ENCODE assay signal across 18 cellular contexts in genomic region chr1:8562222-8562621, GRCh38.
"Had no signal": no experiment of that assay in that cellular context is flagged by ENCODE, and none has a peak within 500 bp of the region (broad histone marks: within the 10 kb centered on the region; RNA-seq: fewer than 3 reads in every experiment).

No MANE protein-coding gene starts in this region.

- FAIRE-seq: endometrium, TTC549 had no signal

- H3K27ac ChIP-seq: brain microvascular endothelial cell, lower lobe of right lung, suprapubic skin had no signal

- ATAC-seq: activated CD8-positive, alpha-beta memory T cell treated with anti-CD3 and anti-CD28 coated beads, Interleukin-2, amount 10 ng/mL, durations not matched to agents 7 days and 5 days; esophagus mucosa; lower lobe of right lung; naive thymus-derived CD8-positive, alpha-beta T cell had no signal

- H3K9me3 ChIP-seq: lower lobe of right lung, suprapubic skin had no signal

- H3K4me3 ChIP-seq: lower lobe of right lung, suprapubic skin had no signal

- H3K36me3 ChIP-seq: brain microvascular endothelial cell, lower lobe of right lung, suprapubic skin had no signal

- DNase-seq: activated CD4-positive, alpha-beta T cell treated with anti-CD3 and anti-CD28 coated beads, Interleukin-2, amount 50 U/mL, for 4 hours; activated CD4-positive, CD25-positive, alpha-beta regulatory T cell treated with anti-CD3 and anti-CD28 coated beads, Interleukin-2, amount 50 U/mL, for 72 hours; activated CD8-positive, alpha-beta memory T cell treated with anti-CD3 and anti-CD28 coated beads, Interleukin-2, amount 10 ng/mL, durations not matched to agents 7 days and 5 days; activated gamma-delta T cell treated with Interleukin-2 at 50 U/mL for 16 hours; activated naive CD8-positive, alpha-beta T cell treated with anti-CD3 and anti-CD28 coated beads for 36 hours; activated T-cell treated with anti-CD3 and anti-CD28 coated beads, Interleukin-2, amount 50 U/mL, for 48 hours; brain microvascular endothelial cell; cerebellar nuclear complex; lower lobe of right lung; naive thymus-derived CD8-positive, alpha-beta T cell; nucleus accumbens; right cardiac atrium; stimulated activated CD4-positive, alpha-beta T cell treated with anti-CD3 and anti-CD28 coated beads, Interleukin-2, amount 100 ng/mL, for 24 hours; stimulated activated naive CD8-positive, alpha-beta T cell treated with anti-CD3 and anti-CD28 coated beads, Interleukin-15, Interleukin-2, amounts not matched to agents 100 U/mL and 50 U/mL, for 24 hours had no signal

- H3K27me3 ChIP-seq: brain microvascular endothelial cell, suprapubic skin had no signal
